ENCODE assay signal across 1 cellular context in genomic region chr4:109206610-109207009, GRCh38.
TF ChIP-seq lines count a peak whose summit lies in the region.

No MANE protein-coding gene starts in this region.

TF ChIP-seq in GM23338, 12 proteins besides CTCF, POLR2A, EP300 and RAD21 (continued from another document):
- no peak for TF ChIP-seq ZNF462 (CRISPR knock-in tag; IDR thresholded peaks at IDR 0.05)
- no peak for TF ChIP-seq EZH2 (IDR thresholded peaks at IDR 0.05; ENCODE audit: low read depth, unreplicated experiment)
- no peak for TF ChIP-seq REST (IDR thresholded peaks at IDR 0.05; ENCODE audit: unreplicated experiment)
